In genomic region chr1:8790478-8790877, GRCh38 we compare ENCODE assay signal across 20 cellular contexts.
"Had no signal": no experiment of that assay in that cellular context is flagged by ENCODE, and none has a peak within 500 bp of the region (broad histone marks: within the 10 kb centered on the region; RNA-seq: fewer than 3 reads in every experiment).

No MANE protein-coding gene starts in this region.

- H3K4me2 ChIP-seq: KMS-11, SK-N-SH had no signal

- DNase-seq: IMR-90, Kasumi-1, MM.1S, NCI-H1092 treated with DMSO at 0.1 percent for 48 hours, NCI-H1436, NCI-H187, NCI-H2081 treated with DMSO at 0.1 percent for 48 hours, NCI-H2171, NCI-H226, NCI-H446, NCI-H510A, NCI-H524 treated with DMSO at 0.1 percent for 48 hours, NCI-H774, Right ventricle myocardium superior, RPMI8226, SK-N-SH, SW 1271, T-cell had no signal

- H3K9me3 Mint-ChIP-seq: T-cell had no signal

- H3K27me3 Mint-ChIP-seq: T-cell had no signal

- ATAC-seq: HepG2, T-cell had no signal

- H3K9me2 ChIP-seq: SK-N-SH had no signal

- H3K9me3 ChIP-seq: SK-N-SH had no signal

- H3K27ac ChIP-seq: KMS-11 had no signal

- H3K4me3 Mint-ChIP-seq: T-cell had no signal

- H3K27ac Mint-ChIP-seq: T-cell had no signal
